ENCODE assay signal across 15 cellular contexts in the genomic region with DNA sequence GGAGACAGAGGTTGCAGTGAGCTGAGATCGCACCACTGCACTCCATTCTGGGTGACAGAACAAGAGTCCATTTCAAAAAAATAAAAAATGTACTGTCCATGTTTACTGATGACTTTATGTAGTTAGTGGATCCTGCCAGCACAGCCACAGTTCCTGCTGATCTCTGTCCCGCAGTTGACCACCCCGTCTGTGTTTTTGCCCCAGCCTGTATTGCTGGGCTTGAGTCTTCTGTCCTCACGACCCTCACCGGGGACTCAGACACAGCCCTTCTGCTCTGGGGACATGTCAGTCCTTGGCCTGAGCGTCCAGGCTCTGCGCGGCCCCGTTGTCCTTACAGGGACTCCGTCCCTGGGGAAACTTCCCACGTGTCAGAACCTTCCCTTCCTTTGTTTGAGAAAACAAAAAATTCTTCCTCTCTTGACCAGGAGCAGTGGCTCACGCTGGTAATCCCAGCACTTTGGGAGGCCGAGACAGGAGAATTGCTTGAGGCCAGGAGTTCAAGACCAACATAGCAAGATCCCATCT. TPM values are rescaled to one million over a fixed set of nuclear protein-coding genes. Genes with fewer than 3 reads are reported as not detected.
DNase-seq lines count a peak whose midpoint lies in the region; ATAC-seq and TF ChIP-seq lines count a peak whose summit lies in the region.
"Had no signal": no experiment of that assay in that cellular context is flagged by ENCODE, and none has a peak within 500 bp of the region (broad histone marks: within the 10 kb centered on the region; RNA-seq: fewer than 3 reads in every experiment).

No MANE protein-coding gene starts in this region.

- peaks cover 5% of the 10 kb centered on the region for H3K36me3 Mint-ChIP-seq in endothelial cell (ENCODE audit: low read depth, unreplicated experiment)

- no peak for ATAC-seq in GM21390 (IDR thresholded peaks at IDR 0.05; ENCODE audit: unreplicated experiment)
- ATAC-seq: GM12878 had no signal

- H3K4ac ChIP-seq in neuronal stem cell (ENCODE audit: low read length), result no peak overlapping the region

- no peak overlapping the region for H4K8ac ChIP-seq in neuronal stem cell (ENCODE audit: low read depth, low read length)

- peak overlapping the region; percentile 25 for H3K23ac ChIP-seq in neuronal stem cell (ENCODE audit: low read depth, low read length, poor library complexity)

- no peak overlapping the region for H3K9ac ChIP-seq in neuronal stem cell (ENCODE audit: low read depth, low read length, poor library complexity)
- H3K9ac ChIP-seq: BLaER1, GM23248 had no signal

- peaks cover 8% of the 10 kb centered on the region for H3K27me3 Mint-ChIP-seq in endothelial cell (ENCODE audit: unreplicated experiment)

- H2BK15ac ChIP-seq in neuronal stem cell (ENCODE audit: low read length), result no peak overlapping the region

- no peak overlapping the region for H4K91ac ChIP-seq in neuronal stem cell (ENCODE audit: low read depth, low read length, poor library complexity)

- H2AFZ ChIP-seq in neuronal stem cell (ENCODE audit: low read length), result no peak overlapping the region
- H2AFZ ChIP-seq: GM23248 had no signal

- H3K36me3 ChIP-seq in neuronal stem cell (replicated peaks in 1 of 2; ENCODE audit: control insufficient read depth in 2 of 2, insufficient read depth in 2 of 2, low read length in 2 of 2), result no peaks in the 10 kb centered on the region
- H3K36me3 ChIP-seq: BLaER1 had no signal

- H3K4me1 ChIP-seq in neuronal stem cell (ENCODE audit: control insufficient read depth in 2 of 2, insufficient read depth in 1 of 2, low read depth in 1 of 2, low read length in 2 of 2), result no peaks in the 10 kb centered on the region
- H3K4me1 ChIP-seq: BLaER1, Caco-2 had no signal

- no peak overlapping the region for H3K4me2 ChIP-seq in neuronal stem cell (ENCODE audit: insufficient read depth, low read length, poor library complexity, severe bottlenecking)
- H3K4me2 ChIP-seq: BLaER1 had no signal

- peaks cover 6 to 8% of the 10 kb centered on the region in 2 donors for H3K9me3 ChIP-seq in neuronal stem cell (replicated peaks in 1 of 2; ENCODE audit: control insufficient read depth in 2 of 2, insufficient read depth in 1 of 2, low read depth in 1 of 2, low read length in 2 of 2)

- no peak overlapping the region for H3K4me3 Mint-ChIP-seq in endothelial cell (ENCODE audit: unreplicated experiment)
- H3K4me3 Mint-ChIP-seq: CD8-positive, alpha-beta memory T cell had no signal

- H3K9me3 Mint-ChIP-seq in endothelial cell (ENCODE audit: unreplicated experiment), result peaks cover 4% of the 10 kb centered on the region

- H2BK5ac ChIP-seq in neuronal stem cell (ENCODE audit: low read length), result no peak overlapping the region

- H3K4me1 Mint-ChIP-seq in endothelial cell (ENCODE audit: unreplicated experiment), result peaks cover 3% of the 10 kb centered on the region
- H3K4me1 Mint-ChIP-seq: CD8-positive, alpha-beta memory T cell had no signal

- no peak for TF ChIP-seq CTCF in endothelial cell (IDR thresholded peaks at IDR 0.05; ENCODE audit: unreplicated experiment)

- no peak overlapping the region for H3K27ac ChIP-seq in neuronal stem cell (replicated peaks; ENCODE audit: low read length)
- H3K27ac ChIP-seq: BLaER1, GM23248 had no signal

- H2AK5ac ChIP-seq in neuronal stem cell (ENCODE audit: low read depth, low read length), result no peak overlapping the region

- no peak overlapping the region for H3K18ac ChIP-seq in neuronal stem cell (ENCODE audit: low read length)

- no peaks in the 10 kb centered on the region for H3K27me3 ChIP-seq in neuronal stem cell (ENCODE audit: control insufficient read depth in 3 of 3, insufficient read depth in 3 of 3, low read depth in 1 of 3, low read length in 3 of 3)
- H3K27me3 ChIP-seq: BLaER1 had no signal

- H3K79me1 ChIP-seq in neuronal stem cell (ENCODE audit: low read depth, low read length), result no peaks in the 10 kb centered on the region

- H2BK120ac ChIP-seq in neuronal stem cell (ENCODE audit: low read depth, low read length), result no peak overlapping the region

- no CpG with 5 or more reads among the region's 13 CpGs for WGBS in neuronal stem cell (ENCODE audit: extremely low coverage in 2 of 2, insufficient read length in 2 of 2, insufficient replicate concordance in 1 of 2), 2 donors

- peak; percentile 17 for DNase-seq in activated CD8-positive, alpha-beta memory T cell treated with anti-CD3 and anti-CD28 coated beads, Interleukin-2, amount 50 U/mL, for 48 hours
- no peak for DNase-seq in activated CD8-positive, alpha-beta memory T cell treated with anti-CD3 and anti-CD28 coated beads for 24 hours
- DNase-seq in endothelial cell (ENCODE audit: low spot score), result no peak
- DNase-seq in neuronal stem cell (ENCODE audit: low spot score), result no peak
- DNase-seq in NCI-H446 (lab: John Stamatoyannopoulos, UW), result no peak
- DNase-seq in DMS79 (lab: John Stamatoyannopoulos, UW), result no peak
- DNase-seq: 8988T; AML-193; CD8-positive, alpha-beta memory T cell; GM23248; IMR-90 had no signal

- peak overlapping the region; percentile 67 for H3K27ac Mint-ChIP-seq in endothelial cell (ENCODE audit: unreplicated experiment)
- H3K27ac Mint-ChIP-seq: CD8-positive, alpha-beta memory T cell had no signal

- no peak overlapping the region for H3K4me3 ChIP-seq in neuronal stem cell (ENCODE audit: low read length in 2 of 2)
- H3K4me3 ChIP-seq: BLaER1, GM12878, GM23248 had no signal

- H2BK12ac ChIP-seq in neuronal stem cell (ENCODE audit: low read length), result no peak overlapping the region

- H3K14ac ChIP-seq in neuronal stem cell (ENCODE audit: low read length), result no peak overlapping the region

RNA-seq across cellular contexts. Expression of a gene that starts 14.5 kb away (rescaled TPM):
- total RNA-seq in endothelial cell (ENCODE audit: unreplicated experiment), result 21.7 TPM
- 11.6 TPM for polyA plus RNA-seq in neuronal stem cell (2013, experiment 1 of 2)
- 11.5 TPM for polyA plus RNA-seq in neuronal stem cell (2013, experiment 2 of 2)

RNA-seq across cellular contexts. Expression of a gene that starts 26.5 kb away (rescaled TPM):
- total RNA-seq in endothelial cell (ENCODE audit: unreplicated experiment), result 32.9 TPM
- polyA plus RNA-seq in neuronal stem cell (2013, experiment 1 of 2), result 34.2 TPM
- polyA plus RNA-seq in neuronal stem cell (2013, experiment 2 of 2), result 35.9 TPM

RNA-seq across cellular contexts. Expression of a gene that starts 26.5 kb away (rescaled TPM):
- total RNA-seq in endothelial cell (ENCODE audit: unreplicated experiment), result 2,006 TPM
- 3,338 TPM for polyA plus RNA-seq in neuronal stem cell (2013, experiment 1 of 2)
- 3,301 TPM for polyA plus RNA-seq in neuronal stem cell (2013, experiment 2 of 2)

RNA-seq across cellular contexts. Expression of a gene that starts 34.8 kb away (rescaled TPM):
- total RNA-seq in endothelial cell (ENCODE audit: unreplicated experiment), result 36.2 TPM
- 34.2 TPM for polyA plus RNA-seq in neuronal stem cell (2013, experiment 1 of 2)
- polyA plus RNA-seq in neuronal stem cell (2013, experiment 2 of 2), result 33.7 TPM

RNA-seq across cellular contexts. Expression of a gene that starts 34.9 kb away (rescaled TPM):
- total RNA-seq in endothelial cell (ENCODE audit: unreplicated experiment), result 11.9 TPM
- polyA plus RNA-seq in neuronal stem cell (2013, experiment 1 of 2), result 22.0 TPM
- 22.0 TPM for polyA plus RNA-seq in neuronal stem cell (2013, experiment 2 of 2)
